ENCODE assay signal across 20 cellular contexts in the genomic region with DNA sequence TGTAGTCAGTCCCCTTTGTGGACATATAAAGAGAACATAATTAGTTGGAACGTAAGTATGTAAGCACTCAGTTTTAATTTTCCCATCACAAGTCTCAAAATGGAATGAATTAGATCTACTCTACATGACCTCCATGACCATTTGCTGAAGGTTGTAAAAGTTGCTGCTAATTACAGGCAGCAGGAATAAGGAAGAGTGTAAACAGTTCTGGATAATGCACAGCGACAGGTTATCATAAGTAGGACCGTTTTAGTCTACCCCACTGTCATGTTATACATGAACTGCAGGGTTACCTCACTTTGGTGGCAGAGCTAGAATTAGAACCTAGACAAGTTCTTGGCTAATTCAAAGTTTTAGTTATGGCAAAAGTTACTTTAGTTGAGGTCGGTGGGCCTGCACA. TPM values are rescaled to one million over a fixed set of nuclear protein-coding genes. Genes with fewer than 3 reads are reported as not detected.
"Had no signal": no experiment of that assay in that cellular context is flagged by ENCODE, and none has a peak within 500 bp of the region (broad histone marks: within the 10 kb centered on the region; RNA-seq: fewer than 3 reads in every experiment).

No MANE protein-coding gene starts in this region.

- H3K4me3 Mint-ChIP-seq: activated CD8-positive, alpha-beta memory T cell treated with anti-CD3 and anti-CD28 coated beads, Interleukin-2, amount 10 ng/mL, durations not matched to agents 7 days and 5 days; activated naive CD8-positive, alpha-beta T cell treated with anti-CD3 and anti-CD28 coated beads, Interleukin-2, amount 10 ng/mL, durations not matched to agents 7 days and 5 days had no signal

- H3K27ac ChIP-seq: heart left ventricle, lower lobe of right lung, neutrophil, ovary, prostate gland, spleen, thoracic aorta, upper lobe of right lung had no signal

- H3K9me3 ChIP-seq: heart left ventricle, lower lobe of right lung, neutrophil, ovary, prostate gland, spleen, thoracic aorta, upper lobe of right lung had no signal

- ATAC-seq: activated CD8-positive, alpha-beta memory T cell treated with anti-CD3 and anti-CD28 coated beads, Interleukin-2, amount 10 ng/mL, durations not matched to agents 7 days and 5 days; heart left ventricle; lower lobe of right lung; naive thymus-derived CD4-positive, alpha-beta T cell; upper lobe of right lung had no signal

- H3K36me3 ChIP-seq: ovary, prostate gland had no signal

- H3K4me3 ChIP-seq: heart left ventricle, lower lobe of right lung, ovary, prostate gland, spleen, thoracic aorta, upper lobe of right lung had no signal

- H3K27me3 ChIP-seq: heart left ventricle, neutrophil, ovary, spleen, upper lobe of right lung had no signal

- H3K9me3 Mint-ChIP-seq: activated naive CD8-positive, alpha-beta T cell treated with anti-CD3 and anti-CD28 coated beads, Interleukin-2, amount 10 ng/mL, durations not matched to agents 7 days and 5 days; naive thymus-derived CD4-positive, alpha-beta T cell had no signal

- H3K27me3 Mint-ChIP-seq: activated CD8-positive, alpha-beta memory T cell treated with anti-CD3 and anti-CD28 coated beads, Interleukin-2, amount 10 ng/mL, durations not matched to agents 7 days and 5 days; activated naive CD8-positive, alpha-beta T cell treated with anti-CD3 and anti-CD28 coated beads, Interleukin-2, amount 10 ng/mL, durations not matched to agents 7 days and 5 days; naive thymus-derived CD4-positive, alpha-beta T cell had no signal

- H3K27ac Mint-ChIP-seq: activated CD8-positive, alpha-beta memory T cell treated with anti-CD3 and anti-CD28 coated beads, Interleukin-2, amount 10 ng/mL, durations not matched to agents 7 days and 5 days; activated naive CD8-positive, alpha-beta T cell treated with anti-CD3 and anti-CD28 coated beads, Interleukin-2, amount 10 ng/mL, durations not matched to agents 7 days and 5 days had no signal

- DNase-seq: activated CD8-positive, alpha-beta memory T cell treated with anti-CD3 and anti-CD28 coated beads, Interleukin-2, amount 10 ng/mL, durations not matched to agents 7 days and 5 days; activated naive CD8-positive, alpha-beta T cell treated with anti-CD3 and anti-CD28 coated beads, Interleukin-2, amount 10 ng/mL, durations not matched to agents 7 days and 5 days; activated T-cell treated with anti-CD3 and anti-CD28 coated beads for 4 hours; amygdala; heart left ventricle; islet precursor cell; lower lobe of right lung; mesendoderm; naive thymus-derived CD4-positive, alpha-beta T cell; ovary; spleen; stimulated activated CD4-positive, alpha-beta T cell treated with anti-CD3 and anti-CD28 coated beads, Interleukin-4, amount 100 ng/mL, for 24 hours; stimulated activated naive CD4-positive, alpha-beta T cell treated with Interleukin-2 at 50 U/mL for 16 hours; T-helper 9 cell; upper lobe of right lung had no signal

RNA-seq across cellular contexts. Expression of gene OPRD1, which starts 53.5 kb away (rescaled TPM):
- total RNA-seq: activated CD8-positive, alpha-beta memory T cell treated with anti-CD3 and anti-CD28 coated beads, Interleukin-2, amount 10 ng/mL, durations not matched to agents 7 days and 5 days; activated naive CD8-positive, alpha-beta T cell treated with anti-CD3 and anti-CD28 coated beads, Interleukin-2, amount 10 ng/mL, durations not matched to agents 7 days and 5 days; epithelial cell of proximal tubule; lower lobe of right lung; naive thymus-derived CD4-positive, alpha-beta T cell; spleen; T-helper 1 cell treated with Interleukin-12 subunit alpha and Interleukin-12 subunit beta and Interleukin-4 antibody, amounts not matched to agents 30 ng/mL and 1 ng/mL, for 36 hours; thoracic aorta; upper lobe of right lung had no signal
- polyA plus RNA-seq: naive thymus-derived CD4-positive, alpha-beta T cell; ovary; spleen had no signal
